ENCODE assay signal across 22 cellular contexts in genomic region chr7:40777913-40778312, GRCh38.
"Had no signal": no experiment of that assay in that cellular context is flagged by ENCODE, and none has a peak within 500 bp of the region (broad histone marks: within the 10 kb centered on the region; RNA-seq: fewer than 3 reads in every experiment).

No MANE protein-coding gene starts in this region.

- ATAC-seq: gastrocnemius medialis, left cardiac atrium, sciatic nerve had no signal

- H3K27me3 ChIP-seq: esophagus squamous epithelium, gastrocnemius medialis, upper lobe of left lung had no signal

- H3K4me3 ChIP-seq: coronary artery, esophagus squamous epithelium, gastrocnemius medialis, smooth muscle cell, upper lobe of left lung had no signal

- H3K9me3 Mint-ChIP-seq: activated CD4-positive, alpha-beta memory T cell treated with anti-CD3 and anti-CD28 coated beads for 36 hours; activated naive CD8-positive, alpha-beta T cell treated with anti-CD3 and anti-CD28 coated beads, Interleukin-2, amount 10 ng/mL, durations not matched to agents 7 days and 5 days; nephron; T-helper 1 cell treated with Interleukin-12 subunit alpha and Interleukin-12 subunit beta and Interleukin-4 antibody, amounts not matched to agents 30 μg/mL and 1 μg/mL, for 36 hours had no signal

- H3K4me1 ChIP-seq: gastrocnemius medialis, upper lobe of left lung had no signal

- H3K4me3 Mint-ChIP-seq: activated CD4-positive, alpha-beta memory T cell treated with anti-CD3 and anti-CD28 coated beads for 36 hours; activated naive CD8-positive, alpha-beta T cell treated with anti-CD3 and anti-CD28 coated beads, Interleukin-2, amount 10 ng/mL, durations not matched to agents 7 days and 5 days; nephron; T-helper 1 cell treated with Interleukin-12 subunit alpha and Interleukin-12 subunit beta and Interleukin-4 antibody, amounts not matched to agents 30 μg/mL and 1 μg/mL, for 36 hours had no signal

- H3K36me3 Mint-ChIP-seq: activated CD4-positive, alpha-beta memory T cell treated with anti-CD3 and anti-CD28 coated beads for 36 hours; activated naive CD8-positive, alpha-beta T cell treated with anti-CD3 and anti-CD28 coated beads, Interleukin-2, amount 10 ng/mL, durations not matched to agents 7 days and 5 days had no signal

- H3K27ac Mint-ChIP-seq: activated CD4-positive, alpha-beta memory T cell treated with anti-CD3 and anti-CD28 coated beads for 36 hours; activated naive CD8-positive, alpha-beta T cell treated with anti-CD3 and anti-CD28 coated beads, Interleukin-2, amount 10 ng/mL, durations not matched to agents 7 days and 5 days; T-helper 1 cell treated with Interleukin-12 subunit alpha and Interleukin-12 subunit beta and Interleukin-4 antibody, amounts not matched to agents 30 μg/mL and 1 μg/mL, for 36 hours had no signal

- H3K4me2 ChIP-seq: smooth muscle cell had no signal

- DNase-seq: activated CD4-positive, alpha-beta memory T cell treated with anti-CD3 and anti-CD28 coated beads for 36 hours; activated CD4-positive, alpha-beta T cell treated with anti-CD3 and anti-CD28 coated beads for 48 hours; activated CD4-positive, CD25-positive, alpha-beta regulatory T cell; activated naive CD8-positive, alpha-beta T cell treated with anti-CD3 and anti-CD28 coated beads, Interleukin-2, amount 10 ng/mL, durations not matched to agents 7 days and 5 days; activated T-cell treated with anti-CD3 and anti-CD28 coated beads for 4 hours; amygdala; esophagus squamous epithelium; gastrocnemius medialis; head of caudate nucleus; islet precursor cell; left cardiac atrium; midbrain; nucleus accumbens; posterior cingulate gyrus; stimulated activated CD4-positive, alpha-beta T cell treated with anti-CD3 and anti-CD28 coated beads, Interleukin-15, amount 100 ng/mL, for 24 hours; stimulated activated naive CD4-positive, alpha-beta T cell had no signal

- H3K9me3 ChIP-seq: esophagus squamous epithelium, gastrocnemius medialis, upper lobe of left lung had no signal

- H3K27me3 Mint-ChIP-seq: activated CD4-positive, alpha-beta memory T cell treated with anti-CD3 and anti-CD28 coated beads for 36 hours had no signal

- H3K27ac ChIP-seq: coronary artery, esophagus squamous epithelium, gastrocnemius medialis, upper lobe of left lung had no signal

- H3K36me3 ChIP-seq: esophagus squamous epithelium, gastrocnemius medialis, upper lobe of left lung had no signal
